Comparison of ENCODE assay signal across 1 cellular context in genomic region chr4:3269105-3269927, GRCh38.
TF ChIP-seq lines count a peak whose summit lies in the region.

No MANE protein-coding gene starts in this region.

TF ChIP-seq in GM12878, 131 proteins besides CTCF, POLR2A, EP300 and RAD21:
- TF ChIP-seq YBX1 (IDR thresholded peaks at IDR 0.05) (no peak), ZBTB40 (IDR thresholded peaks at IDR 0.05; ENCODE audit: borderline replicate concordance) (no peak), RFX5 (IDR thresholded peaks at IDR 0.05; ENCODE audit: low read depth, low read length) (no peak), MTA2 (IDR thresholded peaks at IDR 0.05; ENCODE audit: low read depth) (no peak), RELA (IDR thresholded peaks at IDR 0.05; ENCODE audit: borderline replicate concordance, partially characterized antibody) (no peak), ZNF24 (IDR thresholded peaks at IDR 0.05) (no peak), HSF1 (IDR thresholded peaks at IDR 0.05; ENCODE audit: low read depth, low read length) (no peak), CBX3 (IDR thresholded peaks at IDR 0.05; ENCODE audit: borderline replicate concordance, low read depth) (no peak), EGR1 (IDR thresholded peaks at IDR 0.05; ENCODE audit: borderline replicate concordance in 1 of 2, low read depth in 2 of 2, low read length in 2 of 2) (no peak), USF1 (IDR thresholded peaks at IDR 0.05; ENCODE audit: borderline replicate concordance, extremely low read length, insufficient read depth, low read depth, low read length) (no peak), SUPT20H (IDR thresholded peaks at IDR 0.05; ENCODE audit: borderline replicate concordance, control insufficient read depth, low read depth, low read length) (no peak), SUZ12 (IDR thresholded peaks at IDR 0.05; ENCODE audit: unreplicated experiment) (no peak), SMAD1 (IDR thresholded peaks at IDR 0.05; ENCODE audit: low read depth, partially characterized antibody) (no peak), FOXK2 (IDR thresholded peaks at IDR 0.05) (no peak)
